ENCODE assay signal across 24 cellular contexts in the genomic region with DNA sequence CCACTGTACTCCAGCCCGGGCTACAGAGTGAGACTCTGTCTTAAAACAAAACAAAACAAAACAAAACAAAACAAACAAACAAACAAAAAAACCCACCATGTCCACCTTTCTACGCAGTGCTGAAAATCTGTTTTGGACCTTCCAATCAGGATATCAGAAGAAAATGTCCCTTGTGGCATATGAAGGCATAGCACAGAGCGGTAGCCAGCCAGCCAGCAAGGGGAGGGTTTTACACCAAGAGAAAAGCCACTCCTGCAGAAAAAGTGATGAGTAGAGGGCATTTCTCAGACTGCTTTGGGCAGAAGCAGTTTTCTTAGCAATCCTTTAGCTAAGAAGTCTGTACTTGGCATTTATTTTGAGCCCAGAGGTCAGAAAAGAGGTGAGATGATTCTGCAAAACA.
"Had no signal": no experiment of that assay in that cellular context is flagged by ENCODE, and none has a peak within 500 bp of the region (broad histone marks: within the 10 kb centered on the region; RNA-seq: fewer than 3 reads in every experiment).

No MANE protein-coding gene starts in this region.

- H3K4me3 Mint-ChIP-seq: activated CD4-positive, alpha-beta memory T cell treated with anti-CD3 and anti-CD28 coated beads, Interleukin-2, amount 10 ng/mL, durations not matched to agents 7 days and 5 days; activated CD4-positive, alpha-beta T cell treated with anti-CD3 and anti-CD28 coated beads, Interleukin-2, amount 10 ng/mL, durations not matched to agents 7 days and 5 days; activated T-cell treated with anti-CD3 and anti-CD28 coated beads, Interleukin-2, amount 50 U/mL, for 24 hours; activated T-helper 17 cell treated with anti-CD3 and anti-CD28 coated beads, Interleukin-2, amount 50 U/mL, for 72 hours; effector memory CD8-positive, alpha-beta T cell; immature natural killer cell; mesothelial cell of epicardium; naive B cell; stimulated activated naive CD8-positive, alpha-beta T cell treated with anti-CD3 and anti-CD28 coated beads, Interleukin-15, Interleukin-2, amounts not matched to agents 100 ng/mL and 50 ng/mL, for 24 hours had no signal

- DNase-seq: activated CD4-positive, alpha-beta memory T cell treated with anti-CD3 and anti-CD28 coated beads, Interleukin-2, amount 10 ng/mL, durations not matched to agents 7 days and 5 days; activated CD4-positive, alpha-beta T cell treated with anti-CD3 and anti-CD28 coated beads, Interleukin-2, amount 10 ng/mL, durations not matched to agents 7 days and 5 days; activated CD4-positive, CD25-positive, alpha-beta regulatory T cell treated with anti-CD3 and anti-CD28 coated beads, Interleukin-2, amount 50 U/mL, for 72 hours; activated CD8-positive, alpha-beta memory T cell treated with anti-CD3 and anti-CD28 coated beads, Interleukin-2, amount 50 U/mL, for 48 hours; activated gamma-delta T cell treated with Interleukin-2 at 50 U/mL for 16 hours; activated naive CD4-positive, alpha-beta T cell treated with anti-CD3 and anti-CD28 coated beads, Interleukin-2, amount 50 U/mL, for 16 hours; activated T-cell treated with anti-CD3 and anti-CD28 coated beads, Interleukin-2, amount 50 U/mL, for 24 hours; amniotic stem cell; brain microvascular endothelial cell; cortex of kidney; effector memory CD8-positive, alpha-beta T cell; hypothalamus; immature natural killer cell; kidney; left colon; mammary epithelial cell; naive B cell; right lobe of liver; stimulated activated CD4-positive, alpha-beta T cell treated with anti-CD3 and anti-CD28 coated beads, Interleukin-2, amount 100 ng/mL, for 48 hours; trophoblast cell; uterus had no signal

- H3K36me3 Mint-ChIP-seq: immature natural killer cell, mesothelial cell of epicardium, naive B cell had no signal

- H3K4me1 Mint-ChIP-seq: activated CD4-positive, alpha-beta memory T cell treated with anti-CD3 and anti-CD28 coated beads, Interleukin-2, amount 10 ng/mL, durations not matched to agents 7 days and 5 days; activated CD4-positive, alpha-beta T cell treated with anti-CD3 and anti-CD28 coated beads, Interleukin-2, amount 10 ng/mL, durations not matched to agents 7 days and 5 days; activated T-helper 17 cell treated with anti-CD3 and anti-CD28 coated beads, Interleukin-2, amount 50 U/mL, for 72 hours; immature natural killer cell; naive B cell had no signal

- H3K27me3 Mint-ChIP-seq: activated CD4-positive, alpha-beta memory T cell treated with anti-CD3 and anti-CD28 coated beads, Interleukin-2, amount 10 ng/mL, durations not matched to agents 7 days and 5 days; activated CD4-positive, alpha-beta T cell treated with anti-CD3 and anti-CD28 coated beads, Interleukin-2, amount 10 ng/mL, durations not matched to agents 7 days and 5 days; activated T-cell treated with anti-CD3 and anti-CD28 coated beads, Interleukin-2, amount 50 U/mL, for 24 hours; activated T-helper 17 cell treated with anti-CD3 and anti-CD28 coated beads, Interleukin-2, amount 50 U/mL, for 72 hours; naive B cell; stimulated activated naive CD8-positive, alpha-beta T cell treated with anti-CD3 and anti-CD28 coated beads, Interleukin-15, Interleukin-2, amounts not matched to agents 100 ng/mL and 50 ng/mL, for 24 hours had no signal

- H3K27ac Mint-ChIP-seq: activated CD4-positive, alpha-beta memory T cell treated with anti-CD3 and anti-CD28 coated beads, Interleukin-2, amount 10 ng/mL, durations not matched to agents 7 days and 5 days; activated CD4-positive, alpha-beta T cell treated with anti-CD3 and anti-CD28 coated beads, Interleukin-2, amount 10 ng/mL, durations not matched to agents 7 days and 5 days; activated T-cell treated with anti-CD3 and anti-CD28 coated beads, Interleukin-2, amount 50 U/mL, for 24 hours; activated T-helper 17 cell treated with anti-CD3 and anti-CD28 coated beads, Interleukin-2, amount 50 U/mL, for 72 hours; effector memory CD8-positive, alpha-beta T cell; immature natural killer cell; mesothelial cell of epicardium; naive B cell; stimulated activated naive CD8-positive, alpha-beta T cell treated with anti-CD3 and anti-CD28 coated beads, Interleukin-15, Interleukin-2, amounts not matched to agents 100 ng/mL and 50 ng/mL, for 24 hours had no signal

- ATAC-seq: activated T-helper 17 cell treated with anti-CD3 and anti-CD28 coated beads, Interleukin-2, amount 50 U/mL, for 72 hours; effector memory CD8-positive, alpha-beta T cell; left colon; right lobe of liver had no signal
